ENCODE assay signal across 26 cellular contexts in the genomic region with DNA sequence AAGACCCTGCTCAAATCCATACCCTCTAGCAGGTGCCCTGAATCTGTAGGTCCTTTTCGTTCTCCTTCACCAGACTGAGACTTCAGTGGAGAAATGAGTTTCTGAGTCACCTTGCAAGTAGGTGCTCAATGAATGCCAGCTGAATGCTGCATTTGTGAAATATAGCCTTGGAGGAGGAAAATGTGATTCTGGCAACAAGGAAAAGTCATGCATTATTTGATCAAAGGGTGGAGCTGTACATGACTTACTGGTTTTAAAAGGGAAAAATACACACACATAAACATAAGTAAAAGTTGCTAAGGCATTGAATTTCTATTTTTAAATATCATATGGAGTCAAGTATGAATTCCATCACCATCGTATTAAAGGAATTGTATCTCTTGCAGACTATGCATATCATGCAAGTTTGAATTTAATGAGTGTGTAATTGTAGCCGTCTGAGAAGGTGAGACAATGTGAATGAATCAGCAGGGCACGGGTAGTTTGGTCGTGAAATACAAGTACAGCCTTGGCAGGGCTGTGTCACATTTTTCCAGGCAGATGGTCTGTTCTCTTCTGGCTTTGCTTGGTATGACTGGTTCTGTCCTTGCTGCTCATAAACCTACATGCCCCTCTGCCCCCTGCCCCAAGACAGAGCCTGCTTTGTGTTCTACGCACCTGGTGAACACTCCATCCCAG.
DNase-seq lines count a peak whose midpoint lies in the region; ATAC-seq and TF ChIP-seq lines count a peak whose summit lies in the region.
"Had no signal": no experiment of that assay in that cellular context is flagged by ENCODE, and none has a peak within 500 bp of the region (broad histone marks: within the 10 kb centered on the region; RNA-seq: fewer than 3 reads in every experiment).

No MANE protein-coding gene starts in this region.

- no peaks in the 10 kb centered on the region for H3K36me3 ChIP-seq in uterus
- H3K36me3 ChIP-seq: BLaER1, esophagus muscularis mucosa, heart left ventricle, left lung, transverse colon had no signal

- intact Hi-C loops in uterus (cut with DNase I; ENCODE audit: low total_unique reads): no loop called here

- no peak overlapping the region for H3K4me3 ChIP-seq in uterus
- H3K4me3 ChIP-seq: BLaER1, esophagus muscularis mucosa, heart left ventricle, left lung, transverse colon had no signal

- H3K4me1 ChIP-seq in foreskin keratinocyte (no peaks in the 10 kb centered on the region), uterus (peaks cover 7 to 13% of the 10 kb centered on the region in 2 donors)

- H3K27ac ChIP-seq in foreskin keratinocyte (no peak overlapping the region), uterus (peak overlapping the region; percentile 84 to 98)
- H3K27ac ChIP-seq: BLaER1 had no signal

- peaks cover 8% of the 10 kb centered on the region for H3K36me3 Mint-ChIP-seq in nephron progenitor cell (ENCODE audit: low read depth)

- H3K27me3 Mint-ChIP-seq in nephron progenitor cell (ENCODE audit: low read depth, poor library complexity): peaks cover 12% of the 10 kb centered on the region

- peaks cover 8% of the 10 kb centered on the region for H3K4me1 Mint-ChIP-seq in nephron progenitor cell

- TF ChIP-seq CTCF in foreskin keratinocyte (conservative IDR thresholded peaks at IDR 0.05) (no peak), uterus (IDR thresholded peaks at IDR 0.05) (no peak), nephron progenitor cell (IDR thresholded peaks at IDR 0.05) (no peak)

- no peak for TF ChIP-seq POLR2A in uterus (IDR thresholded peaks at IDR 0.05)

- H3K27me3 ChIP-seq in foreskin keratinocyte (peaks cover 10% of the 10 kb centered on the region), uterus (no peaks in the 10 kb centered on the region)
- H3K27me3 ChIP-seq: BLaER1, esophagus muscularis mucosa, heart left ventricle, left lung, transverse colon had no signal

- H3K4me3 Mint-ChIP-seq in nephron progenitor cell: no peak overlapping the region
- H3K4me3 Mint-ChIP-seq: activated CD8-positive, alpha-beta T cell treated with anti-CD3 and anti-CD28 coated beads for 36 hours had no signal

- no peak overlapping the region for H3K27ac Mint-ChIP-seq in nephron progenitor cell
- H3K27ac Mint-ChIP-seq: activated CD8-positive, alpha-beta T cell treated with anti-CD3 and anti-CD28 coated beads for 36 hours had no signal

- peaks cover 12% of the 10 kb centered on the region for H3K9me3 Mint-ChIP-seq in nephron progenitor cell
- H3K9me3 Mint-ChIP-seq: activated CD8-positive, alpha-beta T cell treated with anti-CD3 and anti-CD28 coated beads for 36 hours had no signal

- ATAC-seq in SK-N-SH treated with all-trans-retinoic acid at 6 μM for 48 hours (peak; percentile 33), foreskin keratinocyte (no peak), HG02571 (IDR thresholded peaks at IDR 0.05; ENCODE audit: unreplicated experiment) (no peak)
- ATAC-seq: activated CD8-positive, alpha-beta T cell treated with anti-CD3 and anti-CD28 coated beads for 36 hours; heart left ventricle; left lung; stimulated activated naive CD8-positive, alpha-beta T cell treated with anti-CD3 and anti-CD28 coated beads, Interleukin-15, Interleukin-2, amounts not matched to agents 100 U/mL and 50 U/mL, for 24 hours had no signal

- peak; percentile 29 for DNase-seq in DMS53 (lab: John Stamatoyannopoulos, UW)
- no peak for DNase-seq in DMS53 treated with DMSO at 0.1 percent for 48 hours (lab: John Stamatoyannopoulos, UW; ENCODE audit: unreplicated experiment)
- peak; percentile 20 to 28 for DNase-seq in foreskin keratinocyte
- no peak for DNase-seq in uterus
- DNase-seq in nephron progenitor cell: no peak
- DNase-seq in NCI-H2081 treated with DMSO at 0.1 percent for 48 hours (lab: John Stamatoyannopoulos, UW): no peak
- DNase-seq: 8988T; activated CD4-positive, CD25-positive, alpha-beta regulatory T cell; activated CD8-positive, alpha-beta T cell treated with anti-CD3 and anti-CD28 coated beads for 36 hours; activated naive CD4-positive, alpha-beta T cell; Calu3; GDM1; heart left ventricle; KBM-7; left lung; MV-4-11; NCI-H187; NCI-H510A; NK-92 treated with Interleukin-12 subunit alpha and Interleukin-12 subunit beta, amount 100 ng/mL, for 24 hours; stimulated activated naive CD8-positive, alpha-beta T cell treated with anti-CD3 and anti-CD28 coated beads, Interleukin-15, Interleukin-2, amounts not matched to agents 100 U/mL and 50 U/mL, for 24 hours; T-helper 9 cell; transverse colon had no signal

- no peaks in the 10 kb centered on the region for H3K9me3 ChIP-seq in uterus
- H3K9me3 ChIP-seq: BLaER1, esophagus muscularis mucosa, heart left ventricle, left lung, transverse colon had no signal

TF ChIP-seq in SK-N-SH treated with all-trans-retinoic acid at 6 μM for 48 hours, 23 proteins besides CTCF, POLR2A, EP300 and RAD21:
- TF ChIP-seq ESRRG (CRISPR knock-in tag; IDR thresholded peaks at IDR 0.05) (no peak), ZNF565 (CRISPR knock-in tag; conservative IDR thresholded peaks at IDR 0.05; ENCODE audit: low read depth) (no peak), BACH2 (CRISPR knock-in tag; IDR thresholded peaks at IDR 0.05; ENCODE audit: borderline replicate concordance) (no peak), TOX (CRISPR knock-in tag; IDR thresholded peaks at IDR 0.05; ENCODE audit: borderline replicate concordance) (no peak)
- TF ChIP-seq, protein P1, sequence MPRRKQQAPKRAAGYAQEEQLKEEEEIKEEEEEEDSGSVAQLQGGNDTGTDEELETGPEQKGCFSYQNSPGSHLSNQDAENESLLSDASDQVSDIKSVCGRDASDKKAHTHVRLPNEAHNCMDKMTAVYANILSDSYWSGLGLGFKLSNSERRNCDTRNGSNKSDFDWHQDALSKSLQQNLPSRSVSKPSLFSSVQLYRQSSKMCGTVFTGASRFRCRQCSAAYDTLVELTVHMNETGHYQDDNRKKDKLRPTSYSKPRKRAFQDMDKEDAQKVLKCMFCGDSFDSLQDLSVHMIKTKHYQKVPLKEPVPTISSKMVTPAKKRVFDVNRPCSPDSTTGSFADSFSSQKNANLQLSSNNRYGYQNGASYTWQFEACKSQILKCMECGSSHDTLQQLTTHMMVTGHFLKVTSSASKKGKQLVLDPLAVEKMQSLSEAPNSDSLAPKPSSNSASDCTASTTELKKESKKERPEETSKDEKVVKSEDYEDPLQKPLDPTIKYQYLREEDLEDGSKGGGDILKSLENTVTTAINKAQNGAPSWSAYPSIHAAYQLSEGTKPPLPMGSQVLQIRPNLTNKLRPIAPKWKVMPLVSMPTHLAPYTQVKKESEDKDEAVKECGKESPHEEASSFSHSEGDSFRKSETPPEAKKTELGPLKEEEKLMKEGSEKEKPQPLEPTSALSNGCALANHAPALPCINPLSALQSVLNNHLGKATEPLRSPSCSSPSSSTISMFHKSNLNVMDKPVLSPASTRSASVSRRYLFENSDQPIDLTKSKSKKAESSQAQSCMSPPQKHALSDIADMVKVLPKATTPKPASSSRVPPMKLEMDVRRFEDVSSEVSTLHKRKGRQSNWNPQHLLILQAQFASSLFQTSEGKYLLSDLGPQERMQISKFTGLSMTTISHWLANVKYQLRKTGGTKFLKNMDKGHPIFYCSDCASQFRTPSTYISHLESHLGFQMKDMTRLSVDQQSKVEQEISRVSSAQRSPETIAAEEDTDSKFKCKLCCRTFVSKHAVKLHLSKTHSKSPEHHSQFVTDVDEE (CRISPR knock-in tag; IDR thresholded peaks at IDR 0.05): no peak

Comparison
In these comparisons a context has a peak if more than half of its experiments do, and no peak if none do; other contexts are left out.
1. DNase-seq: peak in DMS53 (single experiment) and foreskin keratinocyte (2 of 2); none in DMS53 treated with DMSO at 0.1 percent for 48 hours (single experiment), uterus (0 of 2), nephron progenitor cell (single experiment) and NCI-H2081 treated with DMSO at 0.1 percent for 48 hours (single experiment).